In genomic region chr12:116933101-116933500, GRCh38 we compare ENCODE assay signal across 18 cellular contexts.
A peak's percentile ranks its signal among the peaks of the same experiment; 100 is the strongest.
DNase-seq lines count a peak whose midpoint lies in the region; ATAC-seq and TF ChIP-seq lines count a peak whose summit lies in the region.
"Had no signal": no experiment of that assay in that cellular context is flagged by ENCODE, and none has a peak within 500 bp of the region (broad histone marks: within the 10 kb centered on the region; RNA-seq: fewer than 3 reads in every experiment).

No MANE protein-coding gene starts in this region.

- DNase-seq in Ammon's horn (ENCODE audit: low spot score) (peak; percentile 28), inferior parietal cortex (ENCODE audit: extremely low spot score) (peak; percentile 31), head of caudate nucleus (no peak)
- no peak for DNase-seq in activated CD4-positive, alpha-beta T cell treated with anti-CD3 and anti-CD28 coated beads, Interleukin-2, amount 50 U/mL, for 1 hour
- DNase-seq: COR-L47, DMS53, Kasumi-1, MM.1S, NCI-H1417, NCI-H1930, NCI-H510A treated with DMSO at 0.1 percent for 48 hours, NCI-H82, Peyer's patch, SIG-M5 had no signal

- ATAC-seq in SK-N-SH treated with all-trans-retinoic acid at 6 μM for 48 hours (peak; percentile 83), GM21447 (IDR thresholded peaks at IDR 0.05; ENCODE audit: unreplicated experiment) (no peak), GM18861 (IDR thresholded peaks at IDR 0.05; ENCODE audit: unreplicated experiment) (no peak)

- TF ChIP-seq CTCF in HEK293 (tag by site-specific recombination; IDR thresholded peaks at IDR 0.05): no peak

- H3K36me3 ChIP-seq in HEK293 (ENCODE audit: control insufficient read depth in 2 of 2, insufficient read depth in 1 of 2, low read length in 2 of 2): peaks cover 4 to 25% of the 10 kb centered on the region in 2 experiments; a peak in 2 of 3 replicates
- H3K36me3 ChIP-seq: Peyer's patch had no signal

- no peak overlapping the region for H3K4me3 ChIP-seq in HEK293 (ENCODE audit: low read depth, low read length)
- H3K4me3 ChIP-seq: Peyer's patch had no signal

- CTCF ChIA-PET in HEK293 (lab: Yijun Ruan, JAX): no interaction called here

- no peaks in the 10 kb centered on the region for H3K9me3 ChIP-seq in HEK293 (ENCODE audit: control insufficient read depth, insufficient read depth, low read depth, low read length)
- H3K9me3 ChIP-seq: Peyer's patch had no signal

- H3K4me1 ChIP-seq in HEK293 (ENCODE audit: control insufficient read depth, insufficient read depth, low read length): peaks cover 8% of the 10 kb centered on the region
- H3K4me1 ChIP-seq: Peyer's patch had no signal

- intact Hi-C loops in head of caudate nucleus (cut with DNase I): no loop called here

- POLR2A ChIA-PET in HEK293 (lab: Yijun Ruan, JAX): no interaction called here

- H3K27ac ChIP-seq in HEK293 (ENCODE audit: extremely low read depth, low read depth, low read length): no peak overlapping the region
- H3K27ac ChIP-seq: Peyer's patch had no signal

TF ChIP-seq in HEK293, 187 proteins besides CTCF, POLR2A, EP300 and RAD21 (continues in another document):
- TF ChIP-seq PRDM6 (tag by site-specific recombination; IDR thresholded peaks at IDR 0.05): peak; percentile 37; the same call in 1 of the 2 replicates
- TF ChIP-seq ZBTB1 (tag by site-specific recombination; IDR thresholded peaks at IDR 0.05): no peak
- peak; percentile 58; the same call in 1 of the 2 replicates for TF ChIP-seq MZF1 (tag by site-specific recombination; IDR thresholded peaks at IDR 0.05; ENCODE audit: borderline replicate concordance)
- no peak for TF ChIP-seq ZNF580 (tag by site-specific recombination; IDR thresholded peaks at IDR 0.05)
- TF ChIP-seq ZNF155 (tag by site-specific recombination; IDR thresholded peaks at IDR 0.05): no peak
- no peak for TF ChIP-seq ZFP3 (tag by site-specific recombination; IDR thresholded peaks at IDR 0.05; ENCODE audit: low read depth)
- no peak for TF ChIP-seq ZNF529 (tag by site-specific recombination; IDR thresholded peaks at IDR 0.05; ENCODE audit: insufficient replicate concordance)
- no peak for TF ChIP-seq ZNF530 (tag by site-specific recombination; IDR thresholded peaks at IDR 0.05; ENCODE audit: low read depth)
- no peak for TF ChIP-seq ZNF18 (tag by site-specific recombination; IDR thresholded peaks at IDR 0.05)
- TF ChIP-seq ZNF398 (tag by site-specific recombination; IDR thresholded peaks at IDR 0.05): no peak

TF ChIP-seq in SK-N-SH treated with all-trans-retinoic acid at 6 μM for 48 hours, 23 proteins besides CTCF, POLR2A, EP300 and RAD21:
- TF ChIP-seq PATZ1 (CRISPR knock-in tag; IDR thresholded peaks at IDR 0.05; ENCODE audit: borderline replicate concordance): no peak
- TF ChIP-seq ISL1 (CRISPR knock-in tag; IDR thresholded peaks at IDR 0.05): peak; percentile 82
- no peak for TF ChIP-seq ZC3H10 (CRISPR knock-in tag; IDR thresholded peaks at IDR 0.05)
- TF ChIP-seq SNAI2 (CRISPR knock-in tag; IDR thresholded peaks at IDR 0.05): 0 out of 2 replicates have a peak, but pooled peaks have one; percentile 63
- TF ChIP-seq TCF4 (CRISPR knock-in tag; IDR thresholded peaks at IDR 0.05; ENCODE audit: borderline replicate concordance): peak; percentile 88
- 0 out of 2 replicates have a peak, but pooled peaks have one; percentile 25 for TF ChIP-seq TSHZ2 (CRISPR knock-in tag; IDR thresholded peaks at IDR 0.05)
TF ChIP-seq in SK-N-SH treated with all-trans-retinoic acid at 6 μM for 48 hours: peak in this region for 4.

Comparison
In these comparisons a context has a peak if more than half of its experiments do, and no peak if none do; other contexts are left out.
1. DNase-seq: peak in Ammon's horn (single experiment) and inferior parietal cortex (single experiment); none in activated CD4-positive, alpha-beta T cell treated with anti-CD3 and anti-CD28 coated beads, Interleukin-2, amount 50 U/mL, for 1 hour (single experiment) and head of caudate nucleus (0 of 42).